21 cellular contexts compared by ENCODE assay signal in the genomic region with DNA sequence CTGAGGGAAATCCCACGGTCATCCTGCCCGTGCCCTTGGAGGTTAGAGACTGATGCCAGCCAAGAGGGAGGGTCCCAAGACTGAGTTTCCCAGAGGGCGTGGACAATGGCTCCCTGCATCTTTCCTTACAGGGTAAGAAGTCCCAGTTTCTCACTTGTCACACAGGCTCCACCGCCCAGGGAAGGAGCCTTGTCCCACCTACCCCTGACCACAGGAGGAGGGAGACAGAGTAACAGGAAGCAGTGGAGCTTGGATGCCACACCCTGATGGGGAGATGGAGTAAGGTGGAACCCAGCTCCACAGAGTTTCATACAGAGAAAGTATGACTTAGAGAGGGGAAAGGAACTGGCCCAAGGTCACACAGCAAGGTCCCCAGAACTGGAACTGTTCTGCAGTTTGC. TPM values are rescaled to one million over a fixed set of nuclear protein-coding genes. Genes with fewer than 3 reads are reported as not detected.
"Had no signal": no experiment of that assay in that cellular context is flagged by ENCODE, and none has a peak within 500 bp of the region (broad histone marks: within the 10 kb centered on the region; RNA-seq: fewer than 3 reads in every experiment).

No MANE protein-coding gene starts in this region.

- FAIRE-seq: keratinocyte, small intestine, urothelium cell line had no signal

- H3K4me3 Mint-ChIP-seq: activated CD4-positive, alpha-beta memory T cell treated with anti-CD3 and anti-CD28 coated beads, Interleukin-2, amount 10 ng/mL, durations not matched to agents 7 days and 5 days; activated CD4-positive, alpha-beta T cell treated with anti-CD3 and anti-CD28 coated beads for 36 hours; activated CD8-positive, alpha-beta memory T cell treated with anti-CD3 and anti-CD28 coated beads, Interleukin-2, amount 10 ng/mL, durations not matched to agents 7 days and 5 days; brain had no signal

- H3K4me1 Mint-ChIP-seq: activated CD4-positive, alpha-beta T cell treated with anti-CD3 and anti-CD28 coated beads for 36 hours; brain had no signal

- ATAC-seq: activated CD4-positive, alpha-beta T cell treated with anti-CD3 and anti-CD28 coated beads for 36 hours; activated CD8-positive, alpha-beta memory T cell treated with anti-CD3 and anti-CD28 coated beads, Interleukin-2, amount 10 ng/mL, durations not matched to agents 7 days and 5 days; foreskin keratinocyte; left lobe of liver; right lobe of liver had no signal

- H3K27ac ChIP-seq: foreskin keratinocyte, right lobe of liver, VCaP had no signal

- H3K9me3 ChIP-seq: right lobe of liver had no signal

- H3K4me1 ChIP-seq: foreskin keratinocyte had no signal

- H3K27me3 ChIP-seq: dorsolateral prefrontal cortex, foreskin keratinocyte, right lobe of liver had no signal

- H3K36me3 ChIP-seq: right lobe of liver had no signal

- H3K27ac Mint-ChIP-seq: activated CD4-positive, alpha-beta memory T cell treated with anti-CD3 and anti-CD28 coated beads, Interleukin-2, amount 10 ng/mL, durations not matched to agents 7 days and 5 days; activated CD4-positive, alpha-beta T cell treated with anti-CD3 and anti-CD28 coated beads for 36 hours; activated CD8-positive, alpha-beta memory T cell treated with anti-CD3 and anti-CD28 coated beads, Interleukin-2, amount 10 ng/mL, durations not matched to agents 7 days and 5 days; brain had no signal

- H3K9me3 Mint-ChIP-seq: activated CD4-positive, alpha-beta memory T cell treated with anti-CD3 and anti-CD28 coated beads, Interleukin-2, amount 10 ng/mL, durations not matched to agents 7 days and 5 days had no signal

- DNase-seq: activated CD4-positive, alpha-beta memory T cell treated with anti-CD3 and anti-CD28 coated beads, Interleukin-2, amount 10 ng/mL, durations not matched to agents 7 days and 5 days; activated CD4-positive, alpha-beta T cell treated with anti-CD3 and anti-CD28 coated beads for 36 hours; activated CD8-positive, alpha-beta memory T cell treated with anti-CD3 and anti-CD28 coated beads, Interleukin-2, amount 10 ng/mL, durations not matched to agents 7 days and 5 days; anterior cingulate cortex; caudate nucleus; dorsolateral prefrontal cortex; foreskin keratinocyte; glutamatergic neuron; hippocampal formation; small intestine; stimulated activated CD4-positive, alpha-beta T cell treated with anti-CD3 and anti-CD28 coated beads, Interleukin-15, amount 100 ng/mL, for 24 hours; stimulated activated CD4-positive, alpha-beta T cell treated with anti-CD3 and anti-CD28 coated beads, Interleukin-2, amount 100 ng/mL, for 48 hours; SW 1271; T-helper 2 cell had no signal

- H3K36me3 Mint-ChIP-seq: activated CD8-positive, alpha-beta memory T cell treated with anti-CD3 and anti-CD28 coated beads, Interleukin-2, amount 10 ng/mL, durations not matched to agents 7 days and 5 days; brain had no signal

- H3K4me3 ChIP-seq: dorsolateral prefrontal cortex, right lobe of liver had no signal

RNA-seq across cellular contexts. Expression of a gene that starts 9.4 kb away (rescaled TPM):
- polyA plus RNA-seq: neural cell had no signal
